ENCODE assay signal across 19 cellular contexts in the genomic region with DNA sequence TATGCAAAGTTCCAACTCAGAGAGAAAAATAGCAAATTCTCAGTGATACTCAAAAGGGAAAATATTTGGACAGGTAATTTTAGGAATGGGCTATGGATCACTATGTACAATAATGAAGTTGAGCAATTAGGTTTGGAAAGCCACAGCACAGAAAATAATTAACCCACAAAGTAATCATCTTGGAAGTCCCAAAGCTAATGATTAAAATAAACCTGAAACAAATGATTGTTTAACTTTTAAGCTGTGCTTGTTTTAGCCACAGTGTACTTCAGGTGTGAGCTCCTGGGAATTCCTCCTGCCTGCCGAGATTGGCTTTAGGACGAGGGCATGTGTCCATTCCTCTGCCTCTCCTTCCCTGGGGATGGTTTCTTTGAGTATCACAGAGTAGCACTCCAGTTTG.
"Had no signal": no experiment of that assay in that cellular context is flagged by ENCODE, and none has a peak within 500 bp of the region (broad histone marks: within the 10 kb centered on the region; RNA-seq: fewer than 3 reads in every experiment).

No MANE protein-coding gene starts in this region.

- H3K9me3 ChIP-seq: breast epithelium, lower lobe of right lung, SJCRH30, spleen, transverse colon had no signal

- H3K27ac ChIP-seq: breast epithelium, foreskin keratinocyte, lower lobe of right lung, SJCRH30, transverse colon had no signal

- H3K4me1 ChIP-seq: breast epithelium, foreskin keratinocyte, lower lobe of right lung, SJCRH30, transverse colon had no signal

- ATAC-seq: activated CD8-positive, alpha-beta memory T cell treated with anti-CD3 and anti-CD28 coated beads, Interleukin-2, amount 10 ng/mL, durations not matched to agents 7 days and 5 days; activated naive CD4-positive, alpha-beta T cell treated with anti-CD3 and anti-CD28 coated beads, Interleukin-2, amount 50 U/mL, for 72 hours; foreskin keratinocyte; naive thymus-derived CD8-positive, alpha-beta T cell; right cardiac atrium; stimulated activated naive B cell treated with anti-CD40 and anti-IgM and Interleukin-4, amounts not matched to agents 10 μg/mL and 1 μg/mL and 100 μg/mL, for 72 hours had no signal

- H3K27me3 ChIP-seq: breast epithelium, dorsolateral prefrontal cortex, SJCRH30, transverse colon had no signal

- H3K36me3 ChIP-seq: breast epithelium, lower lobe of right lung, SJCRH30, spleen, transverse colon had no signal

- H3K4me3 ChIP-seq: breast epithelium, dorsolateral prefrontal cortex, lower lobe of right lung, SJCRH30, spleen, transverse colon had no signal

- FAIRE-seq: islet of Langerhans had no signal

- DNase-seq: activated CD4-positive, alpha-beta T cell treated with anti-CD3 and anti-CD28 coated beads, Interleukin-2, amount 50 U/mL, for 4 hours; activated CD4-positive, CD25-positive, alpha-beta regulatory T cell treated with anti-CD3 and anti-CD28 coated beads, Interleukin-2, amount 50 U/mL, for 72 hours; activated CD8-positive, alpha-beta memory T cell treated with anti-CD3 and anti-CD28 coated beads, Interleukin-2, amount 10 ng/mL, durations not matched to agents 7 days and 5 days; activated effector memory CD4-positive, alpha-beta T cell treated with Interleukin-2 at 50 U/mL for 16 hours; activated T-cell treated with anti-CD3 and anti-CD28 coated beads, Interleukin-2, amount 50 U/mL, for 24 hours; dorsolateral prefrontal cortex; lower lobe of right lung; naive thymus-derived CD8-positive, alpha-beta T cell; right cardiac atrium; SJCRH30; spleen; stimulated activated CD4-positive, alpha-beta T cell treated with anti-CD3 and anti-CD28 coated beads, Interleukin-1b, Interleukin-23, amount 100 ng/mL, for 48 hours; stimulated activated naive B cell treated with anti-CD40 and anti-IgM and Interleukin-4, amounts not matched to agents 10 μg/mL and 1 μg/mL and 100 μg/mL, for 72 hours; T-helper 9 cell; transverse colon had no signal
